Comparison of ENCODE assay signal across 1 cellular context in genomic region chr22:19802001-19802880, GRCh38.
TF ChIP-seq lines count a peak whose summit lies in the region.

No MANE protein-coding gene starts in this region.

TF ChIP-seq in WTC11, 78 proteins besides CTCF, POLR2A, EP300 and RAD21 (continued from another document):
- TF ChIP-seq ZNF532 (CRISPR knock-in tag; IDR thresholded peaks at IDR 0.05; ENCODE audit: borderline replicate concordance) (no peak), NR3C1 (CRISPR knock-in tag; conservative IDR thresholded peaks at IDR 0.05; ENCODE audit: low read depth) (no peak)
- TF ChIP-seq, protein P1, sequence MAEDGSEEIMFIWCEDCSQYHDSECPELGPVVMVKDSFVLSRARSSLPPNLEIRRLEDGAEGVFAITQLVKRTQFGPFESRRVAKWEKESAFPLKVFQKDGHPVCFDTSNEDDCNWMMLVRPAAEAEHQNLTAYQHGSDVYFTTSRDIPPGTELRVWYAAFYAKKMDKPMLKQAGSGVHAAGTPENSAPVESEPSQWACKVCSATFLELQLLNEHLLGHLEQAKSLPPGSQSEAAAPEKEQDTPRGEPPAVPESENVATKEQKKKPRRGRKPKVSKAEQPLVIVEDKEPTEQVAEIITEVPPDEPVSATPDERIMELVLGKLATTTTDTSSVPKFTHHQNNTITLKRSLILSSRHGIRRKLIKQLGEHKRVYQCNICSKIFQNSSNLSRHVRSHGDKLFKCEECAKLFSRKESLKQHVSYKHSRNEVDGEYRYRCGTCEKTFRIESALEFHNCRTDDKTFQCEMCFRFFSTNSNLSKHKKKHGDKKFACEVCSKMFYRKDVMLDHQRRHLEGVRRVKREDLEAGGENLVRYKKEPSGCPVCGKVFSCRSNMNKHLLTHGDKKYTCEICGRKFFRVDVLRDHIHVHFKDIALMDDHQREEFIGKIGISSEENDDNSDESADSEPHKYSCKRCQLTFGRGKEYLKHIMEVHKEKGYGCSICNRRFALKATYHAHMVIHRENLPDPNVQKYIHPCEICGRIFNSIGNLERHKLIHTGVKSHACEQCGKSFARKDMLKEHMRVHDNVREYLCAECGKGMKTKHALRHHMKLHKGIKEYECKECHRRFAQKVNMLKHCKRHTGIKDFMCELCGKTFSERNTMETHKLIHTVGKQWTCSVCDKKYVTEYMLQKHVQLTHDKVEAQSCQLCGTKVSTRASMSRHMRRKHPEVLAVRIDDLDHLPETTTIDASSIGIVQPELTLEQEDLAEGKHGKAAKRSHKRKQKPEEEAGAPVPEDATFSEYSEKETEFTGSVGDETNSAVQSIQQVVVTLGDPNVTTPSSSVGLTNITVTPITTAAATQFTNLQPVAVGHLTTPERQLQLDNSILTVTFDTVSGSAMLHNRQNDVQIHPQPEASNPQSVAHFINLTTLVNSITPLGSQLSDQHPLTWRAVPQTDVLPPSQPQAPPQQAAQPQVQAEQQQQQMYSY (CRISPR knock-in tag; IDR thresholded peaks at IDR 0.05): no peak
